ENCODE assay signal across 8 cellular contexts in the genomic region with DNA sequence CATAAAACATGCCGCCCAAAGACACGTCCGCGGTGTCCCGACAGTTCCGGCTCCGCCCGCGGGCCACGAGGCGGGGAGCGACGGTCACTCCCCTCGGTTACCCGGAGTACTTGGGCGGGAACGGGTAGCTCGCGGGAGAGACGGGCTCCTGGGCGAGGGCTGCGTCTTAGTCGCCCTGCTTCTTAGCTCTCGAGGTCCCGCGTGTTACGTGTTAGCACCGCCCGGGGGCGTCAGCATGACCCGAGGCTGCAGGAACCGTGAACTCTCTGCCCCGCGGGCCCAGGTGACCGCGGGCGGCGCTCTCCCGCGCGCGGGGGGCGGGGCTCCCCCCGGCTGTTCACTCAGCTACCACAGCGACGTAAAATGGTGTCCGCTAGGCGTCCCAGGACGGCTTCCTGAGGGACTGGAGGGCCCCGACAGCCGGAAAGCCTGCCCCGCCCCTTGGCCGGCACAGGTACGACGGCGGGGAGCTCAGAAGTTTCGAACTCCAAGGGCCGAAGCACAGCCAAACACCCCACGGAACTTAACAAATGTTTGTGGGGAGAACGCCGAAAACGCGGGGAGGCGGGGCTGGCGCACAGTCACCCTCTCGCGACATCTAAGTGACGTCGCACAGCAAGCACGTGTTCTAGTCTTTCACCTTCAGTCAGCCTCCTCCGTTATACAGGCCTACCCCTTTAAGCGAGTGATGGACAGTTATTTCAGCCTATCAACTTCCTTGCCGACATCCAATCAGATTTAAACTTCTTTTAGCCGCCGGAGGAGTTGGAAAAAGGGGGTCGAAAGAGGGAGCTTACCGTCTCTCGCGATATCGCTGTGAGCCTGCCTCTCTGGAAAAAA. TPM values are rescaled to one million over a fixed set of nuclear protein-coding genes. Genes with fewer than 3 reads are reported as not detected.
A peak's percentile ranks its signal among the peaks of the same experiment; 100 is the strongest.
DNase-seq lines count a peak whose midpoint lies in the region; ATAC-seq and TF ChIP-seq lines count a peak whose summit lies in the region.

No MANE protein-coding gene starts in this region.

- no peaks in the 10 kb centered on the region for H3K27me3 ChIP-seq in lower lobe of right lung (ENCODE audit: low read depth)

- peaks cover 43% of the 10 kb centered on the region for H3K4me1 ChIP-seq in lower lobe of right lung

- no peaks in the 10 kb centered on the region for H3K9me3 ChIP-seq in lower lobe of right lung

- H3K36me3 ChIP-seq in lower lobe of right lung = peaks cover 29% of the 10 kb centered on the region

- peak overlapping the region; percentile 94 for H3K27ac ChIP-seq in lower lobe of right lung

- TF ChIP-seq CTCF in lower lobe of right lung (IDR thresholded peaks at IDR 0.05) = peak; percentile 70

- DNase-seq in C1 segment of cervical spinal cord (lab: John Stamatoyannopoulos, UW) (peak in 11 of 14 donors; percentile 84 to 100 (median 98)), NCI-H69 (lab: John Stamatoyannopoulos, UW) (peak; percentile 99), dermis microvascular lymphatic vessel endothelial cell (ENCODE audit: low read depth in 2 of 2) (peak; percentile 100), lower lobe of right lung (peak; percentile 96)
- DNase-seq in activated CD4-positive, alpha-beta T cell treated with anti-CD3 and anti-CD28 coated beads, Interleukin-2, amount 50 U/mL, for 24 hours (ENCODE audit: low read depth in 1 of 2, low spot score in 1 of 2) = peak; percentile 92 to 96
- peak; percentile 87 to 94 (median 91) for DNase-seq in stimulated activated CD4-positive, alpha-beta T cell treated with anti-CD3 and anti-CD28 coated beads, TNF-alpha, amount 100 ng/mL, for 24 hours (ENCODE audit: low read depth in 3 of 3)

- intact Hi-C loops in lower lobe of right lung (cut with DNase I) = no loop called here

- H3K4me3 ChIP-seq in lower lobe of right lung = peak overlapping the region; percentile 84

- ATAC-seq in GM19395 (IDR thresholded peaks at IDR 0.05; ENCODE audit: unreplicated experiment) = peak; percentile 79
- ATAC-seq in HG03521 (IDR thresholded peaks at IDR 0.05; ENCODE audit: unreplicated experiment) = peak; percentile 61
- peak; percentile 92 to 94 for ATAC-seq in lower lobe of right lung

RNA-seq across cellular contexts. Expression of a gene that starts 0.8 kb away (rescaled TPM):
- 26.2 and 28.1 TPM in 2 replicates for total RNA-seq in dermis microvascular lymphatic vessel endothelial cell
- 23.3 TPM for total RNA-seq in lower lobe of right lung

RNA-seq across cellular contexts. Expression of a gene that starts 52.4 kb away (rescaled TPM):
- total RNA-seq in dermis microvascular lymphatic vessel endothelial cell (0.13 and 0.25 TPM in 2 replicates), lower lobe of right lung (9.6 TPM)

Comparison
In these comparisons a context has a peak if more than half of its experiments do, and no peak if none do; other contexts are left out.
1. Peak in every context shown above with its lines: DNase-seq, ATAC-seq, H3K4me3 ChIP-seq and H3K27ac ChIP-seq.